In the genomic region with DNA sequence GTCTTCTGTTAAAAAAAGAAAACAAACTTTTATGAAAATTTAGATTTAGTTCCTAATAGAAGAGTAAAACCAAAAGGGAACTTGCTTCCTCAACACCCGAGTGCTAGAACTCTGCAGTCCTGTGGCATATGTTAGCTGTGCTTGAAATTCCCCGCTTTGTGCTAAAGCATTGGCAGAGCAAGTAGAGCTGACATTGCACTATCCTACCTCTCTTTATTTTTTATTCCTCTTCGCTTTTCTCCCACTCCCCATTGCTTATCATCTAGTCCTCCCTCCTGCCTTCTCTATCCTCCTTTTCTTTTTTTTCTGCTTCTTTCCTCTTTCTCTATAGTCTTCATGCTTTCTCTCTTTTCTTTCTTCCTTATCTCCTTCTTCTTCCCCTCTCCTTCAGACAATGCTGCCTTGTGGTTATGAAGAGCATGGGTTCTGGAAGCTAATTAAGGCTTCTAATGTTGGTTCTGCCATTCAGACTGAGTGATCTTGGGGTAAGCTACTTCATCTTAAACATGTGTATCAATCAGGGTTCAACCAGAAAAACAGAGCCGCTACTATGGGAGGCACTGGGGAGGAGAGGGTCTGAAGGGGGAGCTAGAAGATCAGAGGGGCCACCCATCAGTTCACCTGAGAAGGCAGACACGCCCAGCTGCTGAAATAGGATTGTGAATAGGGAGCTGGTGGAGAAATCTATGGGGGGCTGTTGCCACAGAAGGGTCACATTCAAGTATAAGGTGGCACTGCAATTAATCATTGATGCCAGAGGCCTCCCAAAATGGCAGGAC, we compare ENCODE assay signal across 26 cellular contexts.
"Had no signal": no experiment of that assay in that cellular context is flagged by ENCODE, and none has a peak within 500 bp of the region (broad histone marks: within the 10 kb centered on the region; RNA-seq: fewer than 3 reads in every experiment).

No MANE protein-coding gene starts in this region.

- ATAC-seq: activated T-cell treated with anti-CD3 and anti-CD28 coated beads, Interleukin-2, amount 50 U/mL, for 72 hours; esophagus mucosa; gastrocnemius medialis; heart left ventricle; T-helper 17 cell had no signal

- H3K4me3 ChIP-seq: coronary artery, dorsolateral prefrontal cortex, gastrocnemius medialis, heart left ventricle had no signal

- H3K27me3 ChIP-seq: brain microvascular endothelial cell, dorsolateral prefrontal cortex, gastrocnemius medialis, heart left ventricle had no signal

- DNase-seq: activated CD4-positive, alpha-beta memory T cell treated with anti-CD3 and anti-CD28 coated beads for 36 hours; activated CD4-positive, alpha-beta T cell treated with anti-CD3 and anti-CD28 coated beads for 1 hour; activated CD4-positive, alpha-beta T cell treated with anti-CD3 and anti-CD28 coated beads for 4 hours; activated CD8-positive, alpha-beta memory T cell treated with anti-CD3 and anti-CD28 coated beads, Interleukin-2, amount 50 U/mL, for 48 hours; activated gamma-delta T cell; activated naive CD4-positive, alpha-beta T cell; activated naive CD4-positive, alpha-beta T cell treated with anti-CD3 and anti-CD28 coated beads, Interleukin-2, amount 50 U/mL, for 16 hours; activated T-cell treated with anti-CD3 and anti-CD28 coated beads for 4 hours; activated T-cell treated with anti-CD3 and anti-CD28 coated beads, Interleukin-2, amount 50 U/mL, for 24 hours; activated T-cell treated with anti-CD3 and anti-CD28 coated beads, Interleukin-2, amount 50 U/mL, for 72 hours; amniotic stem cell; anterior cingulate cortex; brain microvascular endothelial cell; dorsolateral prefrontal cortex; effector memory CD4-positive, alpha-beta T cell; endodermal cell; foreskin fibroblast; gastrocnemius medialis; glutamatergic neuron; heart left ventricle; T-helper 1 cell; T-helper 17 cell had no signal

- FAIRE-seq: astrocyte, bronchial epithelial cell had no signal

- H3K36me3 ChIP-seq: brain microvascular endothelial cell, gastrocnemius medialis, heart left ventricle had no signal

- H3K27ac ChIP-seq: brain microvascular endothelial cell, coronary artery, dorsolateral prefrontal cortex, gastrocnemius medialis, heart left ventricle had no signal

- H3K9me3 ChIP-seq: gastrocnemius medialis, heart left ventricle had no signal
